Comparison of ENCODE assay signal across 8 cellular contexts in the genomic region with DNA sequence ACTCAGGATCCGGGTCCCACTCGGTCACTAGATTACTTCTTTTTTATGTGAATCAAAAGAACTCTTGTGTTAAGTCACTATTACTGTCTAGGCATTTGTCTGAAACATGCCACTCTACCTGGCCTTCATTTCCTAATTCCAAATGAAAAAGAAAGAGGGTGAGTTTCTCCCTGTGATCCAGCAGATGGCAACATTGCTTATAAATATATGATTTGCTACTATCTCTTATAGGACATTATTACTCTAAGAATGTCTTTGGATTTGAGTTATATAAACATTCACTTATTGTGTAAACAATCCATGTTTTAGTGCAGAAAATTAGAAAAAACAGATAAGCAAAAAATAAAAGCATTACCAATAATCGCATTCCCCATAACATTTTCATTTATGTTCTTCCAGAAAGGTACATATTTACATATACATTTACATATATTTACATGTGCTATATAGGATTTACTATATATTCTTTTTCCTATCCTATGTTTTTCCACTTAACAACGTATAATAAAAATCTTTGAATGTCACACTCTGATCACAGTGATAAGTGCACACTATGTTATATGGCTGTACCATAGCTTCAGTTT.
DNase-seq lines count a peak whose midpoint lies in the region; ATAC-seq, FAIRE-seq and TF ChIP-seq lines count a peak whose summit lies in the region.

No MANE protein-coding gene starts in this region.

- no peak overlapping the region for H3K4me3 ChIP-seq in Jurkat, Clone E6-1 (ENCODE audit: low read length)
- H3K4me3 ChIP-seq in liver (ENCODE audit: low read depth in 1 of 3, low read length in 3 of 3), result no peak overlapping the region
- no peak overlapping the region for H3K4me3 ChIP-seq in gastrocnemius medialis

- 57% methylated on average over 4 of the region's 4 CpGs for WGBS in liver

- no peak for ATAC-seq in gastrocnemius medialis

- no peak overlapping the region for H3K9ac ChIP-seq in liver (ENCODE audit: low read depth in 1 of 2, low read length in 2 of 2)

- H3K36me3 ChIP-seq in liver (ENCODE audit: control insufficient read depth in 4 of 4, insufficient read depth in 3 of 4, low read depth in 1 of 4, low read length in 3 of 4) (no peaks in the 10 kb centered on the region), gastrocnemius medialis (no peaks in the 10 kb centered on the region)

- no peaks in the 10 kb centered on the region for H3K4me1 ChIP-seq in liver (ENCODE audit: control insufficient read depth in 4 of 4, insufficient read depth in 4 of 4, low read length in 3 of 4)
- no peaks in the 10 kb centered on the region for H3K4me1 ChIP-seq in gastrocnemius medialis

- peak; percentile 85 for FAIRE-seq in TTC549 (lab: Jason Lieb, UNC)

- H3K27ac ChIP-seq in liver (ENCODE audit: low read depth in 1 of 2, low read length in 2 of 2) (no peak overlapping the region), gastrocnemius medialis (no peak overlapping the region)

- intact Hi-C loops in gastrocnemius medialis (cut with DNase I; ENCODE audit: low total_unique reads), result no loop called here

- TF ChIP-seq CTCF in liver (IDR thresholded peaks at IDR 0.05; ENCODE audit: low read depth, low read length, missing input control) (peak; percentile 37), gastrocnemius medialis (IDR thresholded peaks at IDR 0.05 in 4 of 5, conservative IDR thresholded peaks at IDR 0.05 in 1 of 5) (no peak)

- H3K27me3 ChIP-seq in liver (ENCODE audit: control insufficient read depth in 4 of 4, insufficient read depth in 4 of 4, low read length in 3 of 4), result peaks cover 0 to 1% (median under 1%) of the 10 kb centered on the region in 4 donors
- H3K27me3 ChIP-seq in gastrocnemius medialis, result no peaks in the 10 kb centered on the region

- peak; percentile 49 to 55 for TF ChIP-seq RAD21 in liver (IDR thresholded peaks at IDR 0.05)

- peak; percentile 66 for DNase-seq in G401 (ENCODE audit: low spot score)
- peak; percentile 2 for DNase-seq in Jurkat, Clone E6-1 (ENCODE audit: low read depth, low spot score)
- no peak for DNase-seq in stimulated activated CD4-positive, alpha-beta T cell treated with anti-CD3 and anti-CD28 coated beads, Interleukin-2, amount 100 ng/mL, for 48 hours
- no peak for DNase-seq in NCI-H1436 treated with DMSO at 0.1 percent for 48 hours (lab: John Stamatoyannopoulos, UW)
- no peak for DNase-seq in KG1 (lab: John Stamatoyannopoulos, UW)
- no peak for DNase-seq in gastrocnemius medialis

- no peak for TF ChIP-seq POLR2A in gastrocnemius medialis (IDR thresholded peaks at IDR 0.05)

- in situ Hi-C loops in G401 (cut with HindIII; ENCODE audit: low sequenced_read_pairs) (no loop called here), gastrocnemius medialis (cut with MboI; ENCODE audit: low sequenced_read_pairs in 4 of 4) (no loop called here)

- H3K9me3 ChIP-seq in liver (ENCODE audit: control insufficient read depth in 4 of 4, low read length in 3 of 4), result no peaks in the 10 kb centered on the region
- H3K9me3 ChIP-seq in gastrocnemius medialis, result no peaks in the 10 kb centered on the region

TF ChIP-seq in liver, 16 proteins besides CTCF, POLR2A, EP300 and RAD21:
- TF ChIP-seq FOXA1 (IDR thresholded peaks at IDR 0.05), result no peak
- TF ChIP-seq, protein P1, sequence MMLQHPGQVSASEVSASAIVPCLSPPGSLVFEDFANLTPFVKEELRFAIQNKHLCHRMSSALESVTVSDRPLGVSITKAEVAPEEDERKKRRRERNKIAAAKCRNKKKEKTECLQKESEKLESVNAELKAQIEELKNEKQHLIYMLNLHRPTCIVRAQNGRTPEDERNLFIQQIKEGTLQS (IDR thresholded peaks at IDR 0.05), result no peak
- TF ChIP-seq, protein P2, sequence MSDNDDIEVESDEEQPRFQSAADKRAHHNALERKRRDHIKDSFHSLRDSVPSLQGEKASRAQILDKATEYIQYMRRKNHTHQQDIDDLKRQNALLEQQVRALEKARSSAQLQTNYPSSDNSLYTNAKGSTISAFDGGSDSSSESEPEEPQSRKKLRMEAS (IDR thresholded peaks at IDR 0.05), result no peak
- no peak for TF ChIP-seq RXRA (IDR thresholded peaks at IDR 0.05)
- TF ChIP-seq GABPA (IDR thresholded peaks at IDR 0.05 in 1 of 2, conservative IDR thresholded peaks at IDR 0.05 in 1 of 2), result no peak
- TF ChIP-seq NR2F2 (IDR thresholded peaks at IDR 0.05), result no peak
- no peak for TF ChIP-seq YY1 (IDR thresholded peaks at IDR 0.05)
- no peak for TF ChIP-seq HNF4A (conservative IDR thresholded peaks at IDR 0.05)
- TF ChIP-seq, protein P3, sequence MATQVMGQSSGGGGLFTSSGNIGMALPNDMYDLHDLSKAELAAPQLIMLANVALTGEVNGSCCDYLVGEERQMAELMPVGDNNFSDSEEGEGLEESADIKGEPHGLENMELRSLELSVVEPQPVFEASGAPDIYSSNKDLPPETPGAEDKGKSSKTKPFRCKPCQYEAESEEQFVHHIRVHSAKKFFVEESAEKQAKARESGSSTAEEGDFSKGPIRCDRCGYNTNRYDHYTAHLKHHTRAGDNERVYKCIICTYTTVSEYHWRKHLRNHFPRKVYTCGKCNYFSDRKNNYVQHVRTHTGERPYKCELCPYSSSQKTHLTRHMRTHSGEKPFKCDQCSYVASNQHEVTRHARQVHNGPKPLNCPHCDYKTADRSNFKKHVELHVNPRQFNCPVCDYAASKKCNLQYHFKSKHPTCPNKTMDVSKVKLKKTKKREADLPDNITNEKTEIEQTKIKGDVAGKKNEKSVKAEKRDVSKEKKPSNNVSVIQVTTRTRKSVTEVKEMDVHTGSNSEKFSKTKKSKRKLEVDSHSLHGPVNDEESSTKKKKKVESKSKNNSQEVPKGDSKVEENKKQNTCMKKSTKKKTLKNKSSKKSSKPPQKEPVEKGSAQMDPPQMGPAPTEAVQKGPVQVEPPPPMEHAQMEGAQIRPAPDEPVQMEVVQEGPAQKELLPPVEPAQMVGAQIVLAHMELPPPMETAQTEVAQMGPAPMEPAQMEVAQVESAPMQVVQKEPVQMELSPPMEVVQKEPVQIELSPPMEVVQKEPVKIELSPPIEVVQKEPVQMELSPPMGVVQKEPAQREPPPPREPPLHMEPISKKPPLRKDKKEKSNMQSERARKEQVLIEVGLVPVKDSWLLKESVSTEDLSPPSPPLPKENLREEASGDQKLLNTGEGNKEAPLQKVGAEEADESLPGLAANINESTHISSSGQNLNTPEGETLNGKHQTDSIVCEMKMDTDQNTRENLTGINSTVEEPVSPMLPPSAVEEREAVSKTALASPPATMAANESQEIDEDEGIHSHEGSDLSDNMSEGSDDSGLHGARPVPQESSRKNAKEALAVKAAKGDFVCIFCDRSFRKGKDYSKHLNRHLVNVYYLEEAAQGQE (IDR thresholded peaks at IDR 0.05), result no peak
- TF ChIP-seq JUND (IDR thresholded peaks at IDR 0.05), result no peak
- TF ChIP-seq HNF4G (IDR thresholded peaks at IDR 0.05), result no peak
- no peak for TF ChIP-seq FOXA2 (IDR thresholded peaks at IDR 0.05)
- no peak for TF ChIP-seq EGR1 (IDR thresholded peaks at IDR 0.05; ENCODE audit: low read depth in 2 of 2)
- TF ChIP-seq SP1 (IDR thresholded peaks at IDR 0.05), result no peak

Comparison
In these comparisons a context has a peak if more than half of its experiments do, and no peak if none do; other contexts are left out.
1. DNase-seq: peak in G401 (single experiment) and Jurkat, Clone E6-1 (single experiment); none in stimulated activated CD4-positive, alpha-beta T cell treated with anti-CD3 and anti-CD28 coated beads, Interleukin-2, amount 100 ng/mL, for 48 hours (0 of 2), NCI-H1436 treated with DMSO at 0.1 percent for 48 hours (single experiment), KG1 (single experiment) and gastrocnemius medialis (0 of 2).